In genomic region chr10:87868277-87868676, GRCh38 we compare ENCODE assay signal across 10 cellular contexts. TPM values are rescaled to one million over a fixed set of nuclear protein-coding genes. Genes with fewer than 3 reads are reported as not detected.
DNase-seq lines count a peak whose midpoint lies in the region; ATAC-seq and TF ChIP-seq lines count a peak whose summit lies in the region.
"Had no signal": no experiment of that assay in that cellular context is flagged by ENCODE, and none has a peak within 500 bp of the region (broad histone marks: within the 10 kb centered on the region; RNA-seq: fewer than 3 reads in every experiment).

No MANE protein-coding gene starts in this region.

- peaks cover 17% of the 10 kb centered on the region for H3K4me1 ChIP-seq in testis

- H3K36me3 Mint-ChIP-seq in activated CD4-positive, alpha-beta T cell treated with anti-CD3 and anti-CD28 coated beads for 36 hours (ENCODE audit: low read depth): peaks cover 24% of the 10 kb centered on the region
- peaks cover 26% of the 10 kb centered on the region for H3K36me3 Mint-ChIP-seq in activated T-helper 1 cell treated with anti-CD3 and anti-CD28 coated beads, Interleukin-12 subunit alpha, Interleukin-12 subunit beta, Interleukin-2, Interleukin-4 antibody, amounts not matched to agents 30 ng/mL and 10 ng/mL and 1 ng/mL, durations not matched to agents 14 hours and 24 hours and 36 hours (ENCODE audit: low read depth)
- H3K36me3 Mint-ChIP-seq in immature natural killer cell: no peaks in the 10 kb centered on the region

- no peak for TF ChIP-seq CTCF in testis (IDR thresholded peaks at IDR 0.05)

- WGBS in testis, 2 donors: 22 to 34% methylated on average over 1 of the region's 1 CpG

- H3K27me3 ChIP-seq in testis: no peaks in the 10 kb centered on the region

- H3K27ac Mint-ChIP-seq in activated CD4-positive, alpha-beta T cell treated with anti-CD3 and anti-CD28 coated beads for 36 hours: no peak overlapping the region
- H3K27ac Mint-ChIP-seq in activated T-helper 1 cell treated with anti-CD3 and anti-CD28 coated beads, Interleukin-12 subunit alpha, Interleukin-12 subunit beta, Interleukin-2, Interleukin-4 antibody, amounts not matched to agents 30 ng/mL and 10 ng/mL and 1 ng/mL, durations not matched to agents 14 hours and 24 hours and 36 hours: no peak overlapping the region
- peak overlapping the region in 5 of 6 donors; percentile 34 to 80 (median 65) for H3K27ac Mint-ChIP-seq in immature natural killer cell

- no peaks in the 10 kb centered on the region for H3K9me3 Mint-ChIP-seq in activated CD4-positive, alpha-beta T cell treated with anti-CD3 and anti-CD28 coated beads for 36 hours (ENCODE audit: low read depth)
- H3K9me3 Mint-ChIP-seq in activated T-helper 1 cell treated with anti-CD3 and anti-CD28 coated beads, Interleukin-12 subunit alpha, Interleukin-12 subunit beta, Interleukin-2, Interleukin-4 antibody, amounts not matched to agents 30 ng/mL and 10 ng/mL and 1 ng/mL, durations not matched to agents 14 hours and 24 hours and 36 hours: no peaks in the 10 kb centered on the region
- no peaks in the 10 kb centered on the region for H3K9me3 Mint-ChIP-seq in immature natural killer cell

- peaks cover 54% of the 10 kb centered on the region for H3K4me1 Mint-ChIP-seq in activated CD4-positive, alpha-beta T cell treated with anti-CD3 and anti-CD28 coated beads for 36 hours
- peaks cover 59% of the 10 kb centered on the region for H3K4me1 Mint-ChIP-seq in activated T-helper 1 cell treated with anti-CD3 and anti-CD28 coated beads, Interleukin-12 subunit alpha, Interleukin-12 subunit beta, Interleukin-2, Interleukin-4 antibody, amounts not matched to agents 30 ng/mL and 10 ng/mL and 1 ng/mL, durations not matched to agents 14 hours and 24 hours and 36 hours (ENCODE audit: low read depth)
- H3K4me1 Mint-ChIP-seq in immature natural killer cell: peaks cover 70 to 89% of the 10 kb centered on the region in 2 donors

- H3K27me3 Mint-ChIP-seq in activated CD4-positive, alpha-beta T cell treated with anti-CD3 and anti-CD28 coated beads for 36 hours: no peaks in the 10 kb centered on the region
- no peaks in the 10 kb centered on the region for H3K27me3 Mint-ChIP-seq in activated T-helper 1 cell treated with anti-CD3 and anti-CD28 coated beads, Interleukin-12 subunit alpha, Interleukin-12 subunit beta, Interleukin-2, Interleukin-4 antibody, amounts not matched to agents 30 ng/mL and 10 ng/mL and 1 ng/mL, durations not matched to agents 14 hours and 24 hours and 36 hours (ENCODE audit: insufficient read depth)
- peaks cover 6 to 11% (median 9%) of the 10 kb centered on the region in 3 donors for H3K27me3 Mint-ChIP-seq in immature natural killer cell (ENCODE audit: low read depth in 3 of 3)

- no peak for DNase-seq in activated CD4-positive, alpha-beta T cell treated with anti-CD3 and anti-CD28 coated beads for 36 hours
- no peak for DNase-seq in activated CD4-positive, alpha-beta T cell treated with anti-CD3 and anti-CD28 coated beads for 4 hours
- no peak for DNase-seq in activated T-helper 1 cell treated with anti-CD3 and anti-CD28 coated beads, Interleukin-12 subunit alpha, Interleukin-12 subunit beta, Interleukin-2, Interleukin-4 antibody, amounts not matched to agents 30 ng/mL and 10 ng/mL and 1 ng/mL, durations not matched to agents 14 hours and 24 hours and 36 hours (ENCODE audit: low spot score)
- DNase-seq in immature natural killer cell (no peak), testis (no peak), NCI-H2171 treated with DMSO at 0.1 percent for 48 hours (lab: John Stamatoyannopoulos, UW) (no peak), AG20443 (ENCODE audit: low spot score) (no peak), NCI-H524 treated with DMSO at 0.1 percent for 48 hours (lab: John Stamatoyannopoulos, UW) (no peak)
- DNase-seq: ACHN had no signal

- peak overlapping the region; percentile 34 for H3K4me3 Mint-ChIP-seq in activated CD4-positive, alpha-beta T cell treated with anti-CD3 and anti-CD28 coated beads for 36 hours
- peak overlapping the region; percentile 72 for H3K4me3 Mint-ChIP-seq in activated T-helper 1 cell treated with anti-CD3 and anti-CD28 coated beads, Interleukin-12 subunit alpha, Interleukin-12 subunit beta, Interleukin-2, Interleukin-4 antibody, amounts not matched to agents 30 ng/mL and 10 ng/mL and 1 ng/mL, durations not matched to agents 14 hours and 24 hours and 36 hours
- H3K4me3 Mint-ChIP-seq in immature natural killer cell: peak overlapping the region; percentile 68 to 89 (median 71)

- H3K9me3 ChIP-seq in testis: no peaks in the 10 kb centered on the region

- TF ChIP-seq POLR2A in testis (IDR thresholded peaks at IDR 0.05): no peak

- intact Hi-C loops in activated CD4-positive, alpha-beta T cell treated with anti-CD3 and anti-CD28 coated beads for 36 hours (cut with DNase I, micrococcal nuclease): loop anchor here in 1 of 2 experiments (2.0 to 10.0 kb wide), 3 partner anchors 17 to 1127 kb away; partner anchors contain the start of genes FAS, GLUD1 and SHLD2
- intact Hi-C loops in activated T-helper 1 cell treated with anti-CD3 and anti-CD28 coated beads, Interleukin-12 subunit alpha, Interleukin-12 subunit beta, Interleukin-2, Interleukin-4 antibody, amounts not matched to agents 30 ng/mL and 10 ng/mL and 1 ng/mL, durations not matched to agents 14 hours and 24 hours and 36 hours (cut with micrococcal nuclease): loop anchor here (2.0 to 10.0 kb wide), 4 partner anchors 15 to 1217 kb away; no protein-coding TSS in a partner anchor
- intact Hi-C loops in testis (cut with DNase I; ENCODE audit: low total_unique reads): loop anchor here (10.0 kb wide), 2 partner anchors 177 to 517 kb away; no protein-coding TSS in a partner anchor

- H3K4me3 ChIP-seq in testis: peak overlapping the region; percentile 93 to 96

- no peak for ATAC-seq in activated CD4-positive, alpha-beta T cell treated with anti-CD3 and anti-CD28 coated beads for 36 hours
- ATAC-seq: HCT116 had no signal

- CTCF ChIA-PET in activated CD4-positive, alpha-beta T cell treated with anti-CD3 and anti-CD28 coated beads for 36 hours (lab: Charles Lee): no interaction called here

- POLR2A ChIA-PET in activated CD4-positive, alpha-beta T cell treated with anti-CD3 and anti-CD28 coated beads for 36 hours (lab: Charles Lee): interaction anchor here (0.7 kb wide), 1 partner anchor 54 kb away, joined by 3 read pairs; no protein-coding TSS in a partner anchor

- H3K27ac ChIP-seq in testis: peak overlapping the region in 1 of 2 donors; percentile 99

- H3K36me3 ChIP-seq in testis (ENCODE audit: low read depth, missing control alignments): no peaks in the 10 kb centered on the region

RNA-seq across cellular contexts. Expression of gene PTEN, which starts 4.9 kb away (rescaled TPM):
- 10 to 100 TPM; 38.1 to 42.1 TPM for total RNA-seq in activated CD4-positive, alpha-beta T cell treated with anti-CD3 and anti-CD28 coated beads for 36 hours
- total RNA-seq in activated T-helper 1 cell treated with anti-CD3 and anti-CD28 coated beads, Interleukin-12 subunit alpha, Interleukin-12 subunit beta, Interleukin-2, Interleukin-4 antibody, amounts not matched to agents 30 ng/mL and 10 ng/mL and 1 ng/mL, durations not matched to agents 14 hours and 24 hours and 36 hours: 56.9 and 67.6 TPM in 2 replicates
- polyA plus RNA-seq in immature natural killer cell: 10 to 100 TPM; 18.0 to 33.5 (median 30.6) TPM
- 100 to 1,000 TPM in 1 of 2 donors, 10 to 100 TPM in 1; 85.4 to 118 TPM for total RNA-seq in testis
- polyA plus RNA-seq in testis (ENCODE audit: insufficient read depth, low read depth, low replicate concordance): 96.8 TPM

RNA-seq across cellular contexts. Expression of gene KLLN, which starts 4.9 kb away (rescaled TPM):
- total RNA-seq in activated CD4-positive, alpha-beta T cell treated with anti-CD3 and anti-CD28 coated beads for 36 hours: under 1 TPM; 0.30 to 0.34 TPM
- total RNA-seq in activated T-helper 1 cell treated with anti-CD3 and anti-CD28 coated beads, Interleukin-12 subunit alpha, Interleukin-12 subunit beta, Interleukin-2, Interleukin-4 antibody, amounts not matched to agents 30 ng/mL and 10 ng/mL and 1 ng/mL, durations not matched to agents 14 hours and 24 hours and 36 hours: 0.78 and 0.86 TPM in 2 replicates
- polyA plus RNA-seq in immature natural killer cell: under 1 TPM in 2 of 3 donors, not detected in 1; 0.06 to 0.17 TPM
- 1 to 10 TPM; 2.0 to 3.9 TPM for total RNA-seq in testis
- 2.0 TPM for polyA plus RNA-seq in testis (ENCODE audit: insufficient read depth, low read depth, low replicate concordance)

RNA-seq across cellular contexts. Expression of gene ATAD1, which starts 50.3 kb away (rescaled TPM):
- total RNA-seq in activated CD4-positive, alpha-beta T cell treated with anti-CD3 and anti-CD28 coated beads for 36 hours: 10 to 100 TPM; 34.2 to 46.8 TPM
- 50.1 and 53.0 TPM in 2 replicates for total RNA-seq in activated T-helper 1 cell treated with anti-CD3 and anti-CD28 coated beads, Interleukin-12 subunit alpha, Interleukin-12 subunit beta, Interleukin-2, Interleukin-4 antibody, amounts not matched to agents 30 ng/mL and 10 ng/mL and 1 ng/mL, durations not matched to agents 14 hours and 24 hours and 36 hours
- 10 to 100 TPM; 31.2 to 44.0 (median 42.1) TPM for polyA plus RNA-seq in immature natural killer cell
- 100 to 1,000 TPM in 1 of 2 donors, 10 to 100 TPM in 1; 68.5 to 107 TPM for total RNA-seq in testis
- polyA plus RNA-seq in testis (ENCODE audit: insufficient read depth, low read depth, low replicate concordance): 162 TPM

Comparison
In these comparisons a context has a peak if more than half of its experiments do, and no peak if none do; other contexts are left out.
1. H3K27ac Mint-ChIP-seq: peak in immature natural killer cell (5 of 6); none in activated CD4-positive, alpha-beta T cell treated with anti-CD3 and anti-CD28 coated beads for 36 hours (single experiment) and activated T-helper 1 cell treated with anti-CD3 and anti-CD28 coated beads, Interleukin-12 subunit alpha, Interleukin-12 subunit beta, Interleukin-2, Interleukin-4 antibody, amounts not matched to agents 30 ng/mL and 10 ng/mL and 1 ng/mL, durations not matched to agents 14 hours and 24 hours and 36 hours (single experiment).
2. Peak in every context shown above with its lines, with median percentiles within 50 percentile points of each other: H3K4me3 Mint-ChIP-seq.